ENCODE assay signal across 17 cellular contexts in genomic region chr3:194178693-194179092, GRCh38. TPM values are rescaled to one million over a fixed set of nuclear protein-coding genes. Genes with fewer than 3 reads are reported as not detected.
"Had no signal": no experiment of that assay in that cellular context is flagged by ENCODE, and none has a peak within 500 bp of the region (broad histone marks: within the 10 kb centered on the region; RNA-seq: fewer than 3 reads in every experiment).

No MANE protein-coding gene starts in this region.

- ATAC-seq: activated CD4-positive, CD25-positive, alpha-beta regulatory T cell treated with anti-CD3 and anti-CD28 coated beads, Interleukin-2, amount 50 U/mL, for 24 hours; activated CD8-positive, alpha-beta T cell treated with anti-CD3 and anti-CD28 coated beads for 36 hours had no signal

- H2AFZ ChIP-seq: PC-9 had no signal

- H3K4me2 ChIP-seq: PC-9 had no signal

- H3K4me1 Mint-ChIP-seq: activated naive CD4-positive, alpha-beta T cell treated with anti-CD3 and anti-CD28 coated beads, Interleukin-2, amount 50 U/mL, for 24 hours had no signal

- H3K4me3 Mint-ChIP-seq: activated CD8-positive, alpha-beta T cell treated with anti-CD3 and anti-CD28 coated beads for 36 hours; activated naive CD4-positive, alpha-beta T cell treated with anti-CD3 and anti-CD28 coated beads, Interleukin-2, amount 50 U/mL, for 24 hours had no signal

- H3K9me3 Mint-ChIP-seq: activated CD8-positive, alpha-beta T cell treated with anti-CD3 and anti-CD28 coated beads for 36 hours; activated naive CD4-positive, alpha-beta T cell treated with anti-CD3 and anti-CD28 coated beads, Interleukin-2, amount 50 U/mL, for 24 hours had no signal

- H3K27ac Mint-ChIP-seq: activated CD8-positive, alpha-beta T cell treated with anti-CD3 and anti-CD28 coated beads for 36 hours; activated naive CD4-positive, alpha-beta T cell treated with anti-CD3 and anti-CD28 coated beads, Interleukin-2, amount 50 U/mL, for 24 hours had no signal

- H3K36me3 Mint-ChIP-seq: activated naive CD4-positive, alpha-beta T cell treated with anti-CD3 and anti-CD28 coated beads, Interleukin-2, amount 50 U/mL, for 24 hours had no signal

- H3K4me3 ChIP-seq: PC-9 had no signal

- H3K27ac ChIP-seq: PC-9 had no signal

- DNase-seq: activated CD4-positive, alpha-beta T cell treated with anti-CD3 and anti-CD28 coated beads for 4 hours; activated CD8-positive, alpha-beta memory T cell treated with anti-CD3 and anti-CD28 coated beads, Interleukin-2, amount 50 U/mL, for 48 hours; activated CD8-positive, alpha-beta T cell treated with anti-CD3 and anti-CD28 coated beads for 36 hours; activated effector memory CD4-positive, alpha-beta T cell treated with Interleukin-2 at 50 U/mL for 16 hours; activated naive CD4-positive, alpha-beta T cell; activated T-cell treated with anti-CD3 and anti-CD28 coated beads, Interleukin-2, amount 50 U/mL, for 1 hour; aorta; central memory CD4-positive, alpha-beta T cell; NCI-H1048; NCI-H146; NCI-H2081; NCI-H510A treated with DMSO at 0.1 percent for 48 hours; SHP77 treated with DMSO at 0.1 percent for 48 hours; T-helper 1 cell had no signal

- H3K27me3 Mint-ChIP-seq: activated CD8-positive, alpha-beta T cell treated with anti-CD3 and anti-CD28 coated beads for 36 hours; activated naive CD4-positive, alpha-beta T cell treated with anti-CD3 and anti-CD28 coated beads, Interleukin-2, amount 50 U/mL, for 24 hours had no signal

RNA-seq across cellular contexts. Expression of gene HES1, which starts 42.7 kb away (rescaled TPM):
- total RNA-seq: activated CD8-positive, alpha-beta T cell treated with anti-CD3 and anti-CD28 coated beads for 36 hours had no signal
